1 cellular context compared by ENCODE assay signal in the genomic region with DNA sequence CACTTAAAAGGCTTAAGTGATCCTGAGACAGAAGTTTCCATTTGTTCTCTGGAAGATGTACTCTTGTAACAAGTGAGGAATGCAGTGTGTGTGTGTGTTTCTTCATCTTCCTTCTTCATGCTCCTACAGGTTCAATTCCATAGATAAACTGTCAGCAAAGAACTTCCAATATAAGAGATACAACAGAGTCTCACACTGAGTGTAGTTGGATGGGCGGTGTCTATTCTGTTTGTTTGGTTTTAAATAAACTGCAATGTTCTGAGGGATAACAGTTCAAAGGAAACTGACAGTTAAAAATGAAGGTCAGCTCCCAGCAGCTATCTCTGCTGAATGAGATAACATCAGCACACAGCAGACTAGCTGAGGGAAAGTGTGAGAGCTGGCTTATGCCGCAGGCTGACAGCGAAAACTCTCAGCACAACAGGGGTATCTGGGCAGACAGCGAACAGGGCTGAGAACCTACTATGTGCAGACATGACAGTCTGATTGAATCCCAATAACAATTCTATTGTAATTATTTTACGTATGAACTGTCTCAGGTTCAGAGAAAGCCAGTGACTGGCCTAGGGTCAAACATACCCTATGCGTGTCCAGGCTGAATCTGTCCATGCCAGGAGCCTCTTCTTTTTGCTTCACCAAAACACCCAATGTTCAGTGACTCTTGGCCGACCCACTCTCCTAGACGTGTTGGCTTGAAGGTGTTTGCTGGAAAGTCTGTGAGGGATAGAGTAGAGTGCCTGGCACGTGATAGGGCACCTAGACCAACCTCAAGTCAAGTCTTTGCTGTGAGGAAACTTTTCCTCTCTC.
A peak's percentile ranks its signal among the peaks of the same experiment; 100 is the strongest.
TF ChIP-seq lines count a peak whose summit lies in the region.

No MANE protein-coding gene starts in this region.

TF ChIP-seq in HepG2, 621 proteins besides CTCF, POLR2A, EP300 and RAD21 (continued from another document and continues in another):
- TF ChIP-seq ARID2 (CRISPR knock-in tag; IDR thresholded peaks at IDR 0.05; ENCODE audit: borderline replicate concordance) (no peak), ZNF883 (CRISPR knock-in tag; IDR thresholded peaks at IDR 0.05; ENCODE audit: not compliant biosample characterization) (no peak), MAF1 (CRISPR knock-in tag; IDR thresholded peaks at IDR 0.05; ENCODE audit: borderline replicate concordance) (no peak), ZBTB21 (CRISPR knock-in tag; IDR thresholded peaks at IDR 0.05) (no peak), ZNF335 (CRISPR knock-in tag; IDR thresholded peaks at IDR 0.05) (no peak), PTBP1 (IDR thresholded peaks at IDR 0.05; ENCODE audit: low read depth, low read length, poor library complexity, severe bottlenecking) (no peak), SMYD3 (CRISPR knock-in tag; IDR thresholded peaks at IDR 0.05) (no peak), ZNF484 (CRISPR knock-in tag; IDR thresholded peaks at IDR 0.05; ENCODE audit: borderline replicate concordance, low read depth) (no peak), ZNF326 (CRISPR knock-in tag; IDR thresholded peaks at IDR 0.05; ENCODE audit: borderline replicate concordance) (no peak), ZNF674 (CRISPR knock-in tag; IDR thresholded peaks at IDR 0.05; ENCODE audit: low read depth) (no peak), GATA4 (IDR thresholded peaks at IDR 0.05; ENCODE audit: borderline replicate concordance, low read depth) (peak; percentile 69; the same call in 1 of the 2 replicates), DR1 (CRISPR knock-in tag; IDR thresholded peaks at IDR 0.05) (no peak), ZNF354B (CRISPR knock-in tag; IDR thresholded peaks at IDR 0.05) (no peak), ARHGAP35 (CRISPR knock-in tag; IDR thresholded peaks at IDR 0.05; ENCODE audit: borderline replicate concordance) (no peak), TCF7L2 (IDR thresholded peaks at IDR 0.05; ENCODE audit: low read depth, low read length) (peak; percentile 72; the same call in 1 of the 2 replicates), NRL (CRISPR knock-in tag; IDR thresholded peaks at IDR 0.05; ENCODE audit: borderline replicate concordance) (no peak), HOXA5 (CRISPR knock-in tag; IDR thresholded peaks at IDR 0.05) (peak; percentile 74; the same call in 1 of the 2 replicates), ZNF788 (CRISPR knock-in tag; IDR thresholded peaks at IDR 0.05; ENCODE audit: borderline replicate concordance) (0 out of 2 replicates have a peak, but pooled peaks have one; percentile 22), EED (CRISPR knock-in tag; IDR thresholded peaks at IDR 0.05) (no peak), NFKBIZ (CRISPR knock-in tag; IDR thresholded peaks at IDR 0.05) (no peak), NR2C2 (CRISPR knock-in tag; IDR thresholded peaks at IDR 0.05; ENCODE audit: borderline replicate concordance) (no peak), PRMT3 (CRISPR knock-in tag; IDR thresholded peaks at IDR 0.05; ENCODE audit: borderline replicate concordance, low read depth) (no peak), ZNF567 (CRISPR knock-in tag; IDR thresholded peaks at IDR 0.05; ENCODE audit: borderline replicate concordance) (no peak), NONO (IDR thresholded peaks at IDR 0.05) (no peak), NONO (CRISPR knock-in tag; conservative IDR thresholded peaks at IDR 0.05) (0 out of 2 replicates have a peak, but pooled peaks have one; percentile 37), CEBPG (CRISPR knock-in tag; IDR thresholded peaks at IDR 0.05) (no peak), REXO4 (CRISPR knock-in tag; IDR thresholded peaks at IDR 0.05; ENCODE audit: borderline replicate concordance) (no peak), AHR (CRISPR knock-in tag; IDR thresholded peaks at IDR 0.05) (no peak), SALL1 (CRISPR knock-in tag; IDR thresholded peaks at IDR 0.05) (peak; percentile 61; the same call in 1 of the 2 replicates), SP1 (IDR thresholded peaks at IDR 0.05) (no peak), SP1 (CRISPR knock-in tag; IDR thresholded peaks at IDR 0.05) (no peak), HCFC1 (IDR thresholded peaks at IDR 0.05; ENCODE audit: low read depth, low read length) (no peak), PLRG1 (conservative IDR thresholded peaks at IDR 0.05) (no peak)
- TF ChIP-seq, protein P1, sequence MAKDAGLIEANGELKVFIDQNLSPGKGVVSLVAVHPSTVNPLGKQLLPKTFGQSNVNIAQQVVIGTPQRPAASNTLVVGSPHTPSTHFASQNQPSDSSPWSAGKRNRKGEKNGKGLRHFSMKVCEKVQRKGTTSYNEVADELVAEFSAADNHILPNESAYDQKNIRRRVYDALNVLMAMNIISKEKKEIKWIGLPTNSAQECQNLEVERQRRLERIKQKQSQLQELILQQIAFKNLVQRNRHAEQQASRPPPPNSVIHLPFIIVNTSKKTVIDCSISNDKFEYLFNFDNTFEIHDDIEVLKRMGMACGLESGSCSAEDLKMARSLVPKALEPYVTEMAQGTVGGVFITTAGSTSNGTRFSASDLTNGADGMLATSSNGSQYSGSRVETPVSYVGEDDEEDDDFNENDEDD (CRISPR knock-in tag; IDR thresholded peaks at IDR 0.05; ENCODE audit: borderline replicate concordance): no peak
- TF ChIP-seq, protein P2, sequence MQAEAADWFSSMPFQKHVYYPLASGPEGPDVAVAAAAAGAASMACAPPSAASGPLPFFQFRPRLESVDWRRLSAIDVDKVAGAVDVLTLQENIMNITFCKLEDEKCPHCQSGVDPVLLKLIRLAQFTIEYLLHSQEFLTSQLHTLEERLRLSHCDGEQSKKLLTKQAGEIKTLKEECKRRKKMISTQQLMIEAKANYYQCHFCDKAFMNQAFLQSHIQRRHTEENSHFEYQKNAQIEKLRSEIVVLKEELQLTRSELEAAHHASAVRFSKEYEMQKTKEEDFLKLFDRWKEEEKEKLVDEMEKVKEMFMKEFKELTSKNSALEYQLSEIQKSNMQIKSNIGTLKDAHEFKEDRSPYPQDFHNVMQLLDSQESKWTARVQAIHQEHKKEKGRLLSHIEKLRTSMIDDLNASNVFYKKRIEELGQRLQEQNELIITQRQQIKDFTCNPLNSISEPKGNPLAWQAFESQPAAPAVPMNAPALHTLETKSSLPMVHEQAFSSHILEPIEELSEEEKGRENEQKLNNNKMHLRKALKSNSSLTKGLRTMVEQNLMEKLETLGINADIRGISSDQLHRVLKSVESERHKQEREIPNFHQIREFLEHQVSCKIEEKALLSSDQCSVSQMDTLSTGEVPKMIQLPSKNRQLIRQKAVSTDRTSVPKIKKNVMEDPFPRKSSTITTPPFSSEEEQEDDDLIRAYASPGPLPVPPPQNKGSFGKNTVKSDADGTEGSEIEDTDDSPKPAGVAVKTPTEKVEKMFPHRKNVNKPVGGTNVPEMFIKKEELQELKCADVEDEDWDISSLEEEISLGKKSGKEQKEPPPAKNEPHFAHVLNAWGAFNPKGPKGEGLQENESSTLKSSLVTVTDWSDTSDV (CRISPR knock-in tag; IDR thresholded peaks at IDR 0.05): no peak
- TF ChIP-seq, protein P3, sequence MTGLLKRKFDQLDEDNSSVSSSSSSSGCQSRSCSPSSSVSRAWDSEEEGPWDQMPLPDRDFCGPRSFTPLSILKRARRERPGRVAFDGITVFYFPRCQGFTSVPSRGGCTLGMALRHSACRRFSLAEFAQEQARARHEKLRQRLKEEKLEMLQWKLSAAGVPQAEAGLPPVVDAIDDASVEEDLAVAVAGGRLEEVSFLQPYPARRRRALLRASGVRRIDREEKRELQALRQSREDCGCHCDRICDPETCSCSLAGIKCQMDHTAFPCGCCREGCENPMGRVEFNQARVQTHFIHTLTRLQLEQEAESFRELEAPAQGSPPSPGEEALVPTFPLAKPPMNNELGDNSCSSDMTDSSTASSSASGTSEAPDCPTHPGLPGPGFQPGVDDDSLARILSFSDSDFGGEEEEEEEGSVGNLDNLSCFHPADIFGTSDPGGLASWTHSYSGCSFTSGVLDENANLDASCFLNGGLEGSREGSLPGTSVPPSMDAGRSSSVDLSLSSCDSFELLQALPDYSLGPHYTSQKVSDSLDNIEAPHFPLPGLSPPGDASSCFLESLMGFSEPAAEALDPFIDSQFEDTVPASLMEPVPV (CRISPR knock-in tag; IDR thresholded peaks at IDR 0.05): no peak
- TF ChIP-seq, protein P4, sequence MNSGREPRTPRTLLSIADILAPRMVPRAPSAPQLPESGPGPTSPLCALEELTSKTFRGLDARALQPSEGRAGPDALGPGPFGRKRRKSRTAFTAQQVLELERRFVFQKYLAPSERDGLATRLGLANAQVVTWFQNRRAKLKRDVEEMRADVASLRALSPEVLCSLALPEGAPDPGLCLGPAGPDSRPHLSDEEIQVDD (CRISPR knock-in tag; IDR thresholded peaks at IDR 0.05; ENCODE audit: borderline replicate concordance): no peak
- TF ChIP-seq, protein P5, sequence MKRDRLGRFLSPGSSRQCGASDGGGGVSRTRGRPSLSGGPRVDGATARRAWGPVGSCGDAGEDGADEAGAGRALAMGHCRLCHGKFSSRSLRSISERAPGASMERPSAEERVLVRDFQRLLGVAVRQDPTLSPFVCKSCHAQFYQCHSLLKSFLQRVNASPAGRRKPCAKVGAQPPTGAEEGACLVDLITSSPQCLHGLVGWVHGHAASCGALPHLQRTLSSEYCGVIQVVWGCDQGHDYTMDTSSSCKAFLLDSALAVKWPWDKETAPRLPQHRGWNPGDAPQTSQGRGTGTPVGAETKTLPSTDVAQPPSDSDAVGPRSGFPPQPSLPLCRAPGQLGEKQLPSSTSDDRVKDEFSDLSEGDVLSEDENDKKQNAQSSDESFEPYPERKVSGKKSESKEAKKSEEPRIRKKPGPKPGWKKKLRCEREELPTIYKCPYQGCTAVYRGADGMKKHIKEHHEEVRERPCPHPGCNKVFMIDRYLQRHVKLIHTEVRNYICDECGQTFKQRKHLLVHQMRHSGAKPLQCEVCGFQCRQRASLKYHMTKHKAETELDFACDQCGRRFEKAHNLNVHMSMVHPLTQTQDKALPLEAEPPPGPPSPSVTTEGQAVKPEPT (CRISPR knock-in tag; IDR thresholded peaks at IDR 0.05; ENCODE audit: low read depth): no peak
- TF ChIP-seq, protein P6, sequence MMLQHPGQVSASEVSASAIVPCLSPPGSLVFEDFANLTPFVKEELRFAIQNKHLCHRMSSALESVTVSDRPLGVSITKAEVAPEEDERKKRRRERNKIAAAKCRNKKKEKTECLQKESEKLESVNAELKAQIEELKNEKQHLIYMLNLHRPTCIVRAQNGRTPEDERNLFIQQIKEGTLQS (CRISPR knock-in tag; IDR thresholded peaks at IDR 0.05): no peak
- TF ChIP-seq, protein P7, sequence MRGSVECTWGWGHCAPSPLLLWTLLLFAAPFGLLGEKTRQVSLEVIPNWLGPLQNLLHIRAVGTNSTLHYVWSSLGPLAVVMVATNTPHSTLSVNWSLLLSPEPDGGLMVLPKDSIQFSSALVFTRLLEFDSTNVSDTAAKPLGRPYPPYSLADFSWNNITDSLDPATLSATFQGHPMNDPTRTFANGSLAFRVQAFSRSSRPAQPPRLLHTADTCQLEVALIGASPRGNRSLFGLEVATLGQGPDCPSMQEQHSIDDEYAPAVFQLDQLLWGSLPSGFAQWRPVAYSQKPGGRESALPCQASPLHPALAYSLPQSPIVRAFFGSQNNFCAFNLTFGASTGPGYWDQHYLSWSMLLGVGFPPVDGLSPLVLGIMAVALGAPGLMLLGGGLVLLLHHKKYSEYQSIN (CRISPR knock-in tag; IDR thresholded peaks at IDR 0.05; ENCODE audit: borderline replicate concordance): no peak
- TF ChIP-seq, protein P8, sequence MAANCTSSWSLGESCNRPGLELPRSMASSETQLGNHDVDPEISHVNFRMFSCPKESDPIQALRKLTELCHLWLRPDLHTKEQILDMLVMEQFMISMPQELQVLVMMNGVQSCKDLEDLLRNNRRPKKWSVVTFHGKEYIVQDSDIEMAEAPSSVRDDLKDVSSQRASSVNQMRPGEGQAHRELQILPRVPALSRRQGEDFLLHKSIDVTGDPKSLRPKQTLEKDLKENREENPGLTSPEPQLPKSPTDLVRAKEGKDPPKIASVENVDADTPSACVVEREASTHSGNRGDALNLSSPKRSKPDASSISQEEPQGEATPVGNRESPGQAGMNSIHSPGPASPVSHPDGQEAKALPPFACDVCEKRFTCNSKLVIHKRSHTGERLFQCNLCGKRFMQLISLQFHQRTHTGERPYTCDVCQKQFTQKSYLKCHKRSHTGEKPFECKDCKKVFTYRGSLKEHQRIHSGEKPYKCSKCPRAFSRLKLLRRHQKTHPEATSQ (CRISPR knock-in tag; IDR thresholded peaks at IDR 0.05; ENCODE audit: borderline replicate concordance): no peak
- TF ChIP-seq, protein P9, sequence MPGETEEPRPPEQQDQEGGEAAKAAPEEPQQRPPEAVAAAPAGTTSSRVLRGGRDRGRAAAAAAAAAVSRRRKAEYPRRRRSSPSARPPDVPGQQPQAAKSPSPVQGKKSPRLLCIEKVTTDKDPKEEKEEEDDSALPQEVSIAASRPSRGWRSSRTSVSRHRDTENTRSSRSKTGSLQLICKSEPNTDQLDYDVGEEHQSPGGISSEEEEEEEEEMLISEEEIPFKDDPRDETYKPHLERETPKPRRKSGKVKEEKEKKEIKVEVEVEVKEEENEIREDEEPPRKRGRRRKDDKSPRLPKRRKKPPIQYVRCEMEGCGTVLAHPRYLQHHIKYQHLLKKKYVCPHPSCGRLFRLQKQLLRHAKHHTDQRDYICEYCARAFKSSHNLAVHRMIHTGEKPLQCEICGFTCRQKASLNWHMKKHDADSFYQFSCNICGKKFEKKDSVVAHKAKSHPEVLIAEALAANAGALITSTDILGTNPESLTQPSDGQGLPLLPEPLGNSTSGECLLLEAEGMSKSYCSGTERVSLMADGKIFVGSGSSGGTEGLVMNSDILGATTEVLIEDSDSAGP (CRISPR knock-in tag; IDR thresholded peaks at IDR 0.05; ENCODE audit: borderline replicate concordance): no peak
- TF ChIP-seq, protein P10, sequence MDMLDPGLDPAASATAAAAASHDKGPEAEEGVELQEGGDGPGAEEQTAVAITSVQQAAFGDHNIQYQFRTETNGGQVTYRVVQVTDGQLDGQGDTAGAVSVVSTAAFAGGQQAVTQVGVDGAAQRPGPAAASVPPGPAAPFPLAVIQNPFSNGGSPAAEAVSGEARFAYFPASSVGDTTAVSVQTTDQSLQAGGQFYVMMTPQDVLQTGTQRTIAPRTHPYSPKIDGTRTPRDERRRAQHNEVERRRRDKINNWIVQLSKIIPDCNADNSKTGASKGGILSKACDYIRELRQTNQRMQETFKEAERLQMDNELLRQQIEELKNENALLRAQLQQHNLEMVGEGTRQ (IDR thresholded peaks at IDR 0.05; ENCODE audit: low read depth, low read length): no peak
- TF ChIP-seq, protein P10 (CRISPR knock-in tag; IDR thresholded peaks at IDR 0.05; ENCODE audit: borderline replicate concordance): no peak
- TF ChIP-seq, protein P11, sequence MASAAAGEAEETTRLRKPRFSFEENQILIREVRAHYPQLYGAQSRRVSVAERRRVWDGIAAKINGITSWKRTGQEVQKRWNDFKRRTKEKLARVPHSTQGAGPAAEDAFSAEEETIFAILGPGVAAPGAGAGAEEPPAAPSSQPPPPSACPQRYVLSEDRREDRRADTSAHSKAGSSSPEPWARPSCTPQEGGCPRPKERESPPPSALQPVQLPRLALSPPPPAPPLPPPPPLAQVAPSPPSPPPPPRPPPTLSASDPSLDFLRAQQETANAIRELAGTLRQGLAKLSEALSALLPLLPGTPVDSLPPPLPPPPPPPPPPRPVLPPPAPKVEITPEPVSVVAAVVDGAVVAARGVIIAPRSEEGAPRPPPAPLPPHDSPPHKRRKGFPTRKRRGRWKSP (CRISPR knock-in tag; IDR thresholded peaks at IDR 0.05): no peak
